1 cellular context compared by ENCODE assay signal in genomic region chr3:150555859-150556436, GRCh38.
TF ChIP-seq lines count a peak whose summit lies in the region.

No MANE protein-coding gene starts in this region.

TF ChIP-seq in WTC11, 78 proteins besides CTCF, POLR2A, EP300 and RAD21 (continued from another document):
- TF ChIP-seq ARID4B (CRISPR knock-in tag; IDR thresholded peaks at IDR 0.05; ENCODE audit: borderline replicate concordance) (no peak), OVOL2 (CRISPR knock-in tag; IDR thresholded peaks at IDR 0.05; ENCODE audit: borderline replicate concordance) (no peak), TEAD1 (CRISPR knock-in tag; IDR thresholded peaks at IDR 0.05) (no peak), USF2 (CRISPR knock-in tag; IDR thresholded peaks at IDR 0.05) (no peak), ZNF317 (CRISPR knock-in tag; IDR thresholded peaks at IDR 0.05; ENCODE audit: borderline replicate concordance, low read depth) (no peak), FOXP1 (CRISPR knock-in tag; IDR thresholded peaks at IDR 0.05; ENCODE audit: borderline replicate concordance) (no peak), ZBTB21 (CRISPR knock-in tag; IDR thresholded peaks at IDR 0.05; ENCODE audit: borderline replicate concordance) (no peak), RELA (CRISPR knock-in tag; IDR thresholded peaks at IDR 0.05; ENCODE audit: borderline replicate concordance) (no peak), CDX4 (CRISPR knock-in tag; IDR thresholded peaks at IDR 0.05; ENCODE audit: borderline replicate concordance) (no peak), ZMAT4 (CRISPR knock-in tag; IDR thresholded peaks at IDR 0.05) (no peak), FOXJ3 (CRISPR knock-in tag; IDR thresholded peaks at IDR 0.05; ENCODE audit: borderline replicate concordance) (no peak), ZNF512 (CRISPR knock-in tag; IDR thresholded peaks at IDR 0.05; ENCODE audit: borderline replicate concordance) (no peak), ZSCAN18 (CRISPR knock-in tag; IDR thresholded peaks at IDR 0.05) (no peak), KAT7 (CRISPR knock-in tag; IDR thresholded peaks at IDR 0.05; ENCODE audit: borderline replicate concordance) (no peak), ZNF281 (CRISPR knock-in tag; IDR thresholded peaks at IDR 0.05) (no peak)
